15 cellular contexts compared by ENCODE assay signal in the genomic region with DNA sequence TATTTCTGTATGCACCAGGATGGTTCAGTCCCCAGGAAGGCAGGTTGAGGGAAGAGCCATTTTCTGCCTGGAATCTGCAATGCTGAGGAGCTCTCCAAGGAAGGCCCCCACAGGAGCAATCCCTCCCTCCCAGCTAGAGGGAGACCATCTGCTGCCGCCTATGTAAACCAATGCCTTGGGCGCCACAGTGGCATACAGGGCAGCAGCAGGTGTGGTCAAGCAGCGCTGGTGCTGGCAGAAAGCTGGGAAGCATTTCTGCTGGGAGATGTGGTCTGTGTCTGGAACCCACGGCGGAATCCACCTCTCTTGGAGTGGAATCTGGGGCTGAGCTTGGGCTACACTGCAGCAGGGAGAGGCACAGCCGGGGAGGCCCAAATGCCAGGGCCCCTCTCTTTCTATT.
DNase-seq lines count a peak whose midpoint lies in the region; ATAC-seq, FAIRE-seq and TF ChIP-seq lines count a peak whose summit lies in the region.
"Had no signal": no experiment of that assay in that cellular context is flagged by ENCODE, and none has a peak within 500 bp of the region (broad histone marks: within the 10 kb centered on the region; RNA-seq: fewer than 3 reads in every experiment).

No MANE protein-coding gene starts in this region.

- no peak overlapping the region for H3K14ac ChIP-seq in H1 (ENCODE audit: insufficient read length)

- no peak overlapping the region for H3K4ac ChIP-seq in H1 (replicated peaks; ENCODE audit: insufficient read length, low read depth, low read length)

- H3K23ac ChIP-seq in H1 (ENCODE audit: insufficient read length): no peak overlapping the region

- CTCF ChIA-PET in H1 (lab: Charles Lee; ENCODE audit: partially characterized antibody): interaction anchor here (0.8 to 2.6 kb wide), 16 partner anchors 10 to 550 kb away, joined by 3 to 19 read pairs (median 4); no protein-coding TSS in a partner anchor

- peaks cover 6% of the 10 kb centered on the region; the same call in 1 of the 2 replicates for H3K23me2 ChIP-seq in H1 (ENCODE audit: low read depth, low read length)

- TF ChIP-seq CTCF in H1 (IDR thresholded peaks at IDR 0.05; ENCODE audit: control extremely low read depth in 1 of 3, insufficient read depth in 1 of 3, low read depth in 1 of 3, low read length in 3 of 3): peak in 1 of 3 experiments; percentile 17; a peak in 1 of 4 replicates
- TF ChIP-seq CTCF in gastrocnemius medialis (IDR thresholded peaks at IDR 0.05 in 4 of 5, conservative IDR thresholded peaks at IDR 0.05 in 1 of 5): no peak
- no peak for TF ChIP-seq CTCF in upper lobe of right lung (IDR thresholded peaks at IDR 0.05)
- no peak for TF ChIP-seq CTCF in heart left ventricle (IDR thresholded peaks at IDR 0.05)

- H3K4me3 ChIP-seq in H7 (ENCODE audit: insufficient read depth, low read depth, low read length): no peak overlapping the region
- no peak overlapping the region for H3K4me3 ChIP-seq in H1 (ENCODE audit: extremely low read depth in 1 of 4, insufficient read depth in 2 of 4, low read depth in 3 of 4, low read length in 4 of 4)
- no peak overlapping the region for H3K4me3 ChIP-seq in gastrocnemius medialis
- no peak overlapping the region for H3K4me3 ChIP-seq in upper lobe of right lung
- no peak overlapping the region for H3K4me3 ChIP-seq in heart left ventricle

- no peak overlapping the region for H3K18ac ChIP-seq in H1 (ENCODE audit: extremely low read depth, low read length)

- H3K56ac ChIP-seq in H1 (replicated peaks; ENCODE audit: insufficient read length, low read depth, low read length): no peak overlapping the region

- no peak overlapping the region for H3K9ac ChIP-seq in H1 (replicated peaks in 1 of 4; ENCODE audit: extremely low read depth in 1 of 4, low read depth in 3 of 4, low read length in 3 of 4)
- H3K9ac ChIP-seq: KMS-11 had no signal

- H3K27me3 ChIP-seq in H7 (ENCODE audit: control insufficient read depth, insufficient read depth, low read length): peaks cover 38% of the 10 kb centered on the region
- H3K27me3 ChIP-seq in H1 (replicated peaks in 1 of 4; ENCODE audit: control insufficient read depth in 3 of 4, extremely low read depth in 1 of 4, insufficient read depth in 3 of 4, low read length in 3 of 4): peaks cover 11 to 32% (median 28%) of the 10 kb centered on the region in 4 experiments
- H3K27me3 ChIP-seq in gastrocnemius medialis: peaks cover 27 to 43% (median 30%) of the 10 kb centered on the region in 3 donors
- H3K27me3 ChIP-seq in upper lobe of right lung: peaks cover 28% of the 10 kb centered on the region
- H3K27me3 ChIP-seq in heart left ventricle: peaks cover 12 to 66% (median 31%) of the 10 kb centered on the region in 9 donors

- H4K20me1 ChIP-seq in H1 (replicated peaks in 1 of 2; ENCODE audit: control insufficient read depth in 1 of 2, insufficient read depth in 2 of 2, low read length in 2 of 2): no peaks in the 10 kb centered on the region

- intact Hi-C loops in gastrocnemius medialis (cut with DNase I; ENCODE audit: low total_unique reads): no loop called here
- intact Hi-C loops in upper lobe of right lung (cut with DNase I): no loop called here
- intact Hi-C loops in heart left ventricle (cut with DNase I): no loop called here

- TF ChIP-seq POLR2A in H1 (IDR thresholded peaks at IDR 0.05; ENCODE audit: control extremely low read depth in 1 of 2, low read depth in 2 of 2, low read length in 2 of 2) (no peak), gastrocnemius medialis (IDR thresholded peaks at IDR 0.05) (no peak), heart left ventricle (IDR thresholded peaks at IDR 0.05) (no peak)

- no peak overlapping the region for H2BK5ac ChIP-seq in H1 (ENCODE audit: low read depth, low read length)

- POLR2A ChIA-PET in H1 (lab: Charles Lee; ENCODE audit: partially characterized antibody): no interaction called here

- no peak overlapping the region for H3K4me2 ChIP-seq in H1 (ENCODE audit: insufficient read depth in 1 of 2, low read depth in 2 of 2, low read length in 2 of 2)
- H3K4me2 ChIP-seq: KMS-11 had no signal

- H2AK5ac ChIP-seq in H1 (ENCODE audit: low read depth, low read length): no peak overlapping the region

- in situ Hi-C loops in gastrocnemius medialis (cut with MboI; ENCODE audit: low sequenced_read_pairs in 4 of 4): no loop called here

- DNase-seq in DMS 273 (lab: John Stamatoyannopoulos, UW; ENCODE audit: unreplicated experiment) (peak; percentile 100), H7 (peak; percentile 74), NCI-H526 treated with DMSO at 0.1 percent for 48 hours (lab: John Stamatoyannopoulos, UW) (peak; percentile 40), H1 (ENCODE audit: low read depth in 1 of 2, low spot score in 2 of 2) (no peak), gastrocnemius medialis (no peak), upper lobe of right lung (no peak), heart left ventricle (no peak)
- DNase-seq in stimulated activated CD4-positive, alpha-beta T cell treated with anti-CD3 and anti-CD28 coated beads, Interleukin-4, amount 100 ng/mL, for 24 hours: no peak
- DNase-seq: Caco-2, DMS53, NCI-H2081 treated with DMSO at 0.1 percent for 48 hours, NCI-H446, RPMI8226 had no signal

- TF ChIP-seq RAD21 in H1 (IDR thresholded peaks at IDR 0.05 in 1 of 2, conservative IDR thresholded peaks at IDR 0.05 in 1 of 2; ENCODE audit: low read depth in 2 of 2, low read length in 2 of 2): peak; percentile 1 to 18; a peak in 1 of 4 replicates

- H3K9me3 ChIP-seq in H1 (ENCODE audit: insufficient read depth in 2 of 2, low read depth in 1 of 2, low read length in 1 of 2) (no peaks in the 10 kb centered on the region), gastrocnemius medialis (no peaks in the 10 kb centered on the region), upper lobe of right lung (no peaks in the 10 kb centered on the region), heart left ventricle (no peaks in the 10 kb centered on the region)
- H3K9me3 ChIP-seq: Caco-2 had no signal

- no peak overlapping the region for H2BK15ac ChIP-seq in H1 (ENCODE audit: low read length)

- no peak overlapping the region for H2BK20ac ChIP-seq in H1 (ENCODE audit: low read length)

- H4K91ac ChIP-seq in H1 (replicated peaks; ENCODE audit: insufficient read length, low read length): no peak overlapping the region

- H4K5ac ChIP-seq in H1 (ENCODE audit: insufficient read length, low read depth, low read length): no peak overlapping the region

- no peaks in the 10 kb centered on the region for H3K79me1 ChIP-seq in H1 (ENCODE audit: low read depth, low read length)

- WGBS in H1 (ENCODE audit: extremely low coverage in 1 of 2, insufficient coverage in 1 of 2, insufficient read length in 1 of 2, insufficient replicate concordance in 2 of 2, low coverage in 1 of 2, low lambda C conversion rate in 2 of 2, missing lambda C conversion rate in 1 of 2), 2 experiments: 71% methylated on average over 6 of the region's 6 CpGs; no CpG with 5 or more reads in 1 of the 2 experiments
- WGBS in heart left ventricle, 4 donors: 76 to 86% (median 83%) methylated on average over 6 of the region's 6 CpGs

- no peak for TF ChIP-seq EP300 in H1 (IDR thresholded peaks at IDR 0.05; ENCODE audit: borderline replicate concordance in 1 of 2, low read depth in 2 of 2, low read length in 2 of 2)

- ATAC-seq in gastrocnemius medialis: no peak
- no peak for ATAC-seq in upper lobe of right lung
- ATAC-seq in heart left ventricle: no peak

- FAIRE-seq in H1 (lab: Jason Lieb, UNC): no peak
- FAIRE-seq: H54 had no signal

- H3K79me2 ChIP-seq in H1 (ENCODE audit: control insufficient read depth in 1 of 2, insufficient read depth in 2 of 2, low read length in 2 of 2): no peaks in the 10 kb centered on the region

- H3K36me3 ChIP-seq in H7 (replicated peaks; ENCODE audit: control insufficient read depth, insufficient read depth, low read length) (no peaks in the 10 kb centered on the region), H1 (ENCODE audit: control insufficient read depth in 2 of 4, insufficient read depth in 4 of 4, low read length in 3 of 4) (no peaks in the 10 kb centered on the region), gastrocnemius medialis (no peaks in the 10 kb centered on the region), upper lobe of right lung (no peaks in the 10 kb centered on the region), heart left ventricle (no peaks in the 10 kb centered on the region)

- no peak overlapping the region for H2AFZ ChIP-seq in H1 (ENCODE audit: low read length)

- no peak overlapping the region for H3K27ac ChIP-seq in H1 (ENCODE audit: low read depth, low read length)
- no peak overlapping the region for H3K27ac ChIP-seq in gastrocnemius medialis
- H3K27ac ChIP-seq in upper lobe of right lung: no peak overlapping the region
- H3K27ac ChIP-seq in heart left ventricle: no peak overlapping the region
- H3K27ac ChIP-seq: KMS-11 had no signal

- H2BK12ac ChIP-seq in H1 (ENCODE audit: low read depth, low read length): no peak overlapping the region

- H3K4me1 ChIP-seq in H1 (replicated peaks in 1 of 4; ENCODE audit: control insufficient read depth in 3 of 4, insufficient read depth in 4 of 4, low read length in 3 of 4): peaks cover 0 to 15% (median 8%) of the 10 kb centered on the region in 4 experiments; a peak in 6 of 7 replicates
- no peaks in the 10 kb centered on the region for H3K4me1 ChIP-seq in gastrocnemius medialis
- H3K4me1 ChIP-seq in upper lobe of right lung: peaks cover 17% of the 10 kb centered on the region
- H3K4me1 ChIP-seq in heart left ventricle: peaks cover 0 to 10% (median 0%) of the 10 kb centered on the region in 12 donors
- H3K4me1 ChIP-seq: Caco-2 had no signal

- H4K8ac ChIP-seq in H1 (ENCODE audit: extremely low read depth, insufficient read depth, low read length): 0 out of 2 replicates have a peak overlapping the region, but pooled peaks have one; percentile 3

- no peak overlapping the region for H2BK120ac ChIP-seq in H1 (replicated peaks; ENCODE audit: low read depth, low read length)

TF ChIP-seq in H1, 55 proteins besides CTCF, POLR2A, EP300 and RAD21 (continues in another document):
- TF ChIP-seq POLR2AphosphoS5 (IDR thresholded peaks at IDR 0.05; ENCODE audit: low read depth, low read length): no peak
- no peak for TF ChIP-seq SUZ12 (IDR thresholded peaks at IDR 0.05; ENCODE audit: low read length)
- no peak for TF ChIP-seq RBBP5 (IDR thresholded peaks at IDR 0.05; ENCODE audit: borderline replicate concordance, low read depth, low read length)
- TF ChIP-seq HDAC6 (IDR thresholded peaks at IDR 0.05; ENCODE audit: low read depth, low read length): no peak
- TF ChIP-seq, protein P1, sequence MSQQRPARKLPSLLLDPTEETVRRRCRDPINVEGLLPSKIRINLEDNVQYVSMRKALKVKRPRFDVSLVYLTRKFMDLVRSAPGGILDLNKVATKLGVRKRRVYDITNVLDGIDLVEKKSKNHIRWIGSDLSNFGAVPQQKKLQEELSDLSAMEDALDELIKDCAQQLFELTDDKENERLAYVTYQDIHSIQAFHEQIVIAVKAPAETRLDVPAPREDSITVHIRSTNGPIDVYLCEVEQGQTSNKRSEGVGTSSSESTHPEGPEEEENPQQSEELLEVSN (IDR thresholded peaks at IDR 0.05): no peak
- no peak for TF ChIP-seq CREB1 (IDR thresholded peaks at IDR 0.05)
- TF ChIP-seq RXRA (IDR thresholded peaks at IDR 0.05; ENCODE audit: insufficient read depth, low read depth, low read length): no peak
- no peak for TF ChIP-seq KDM4A (IDR thresholded peaks at IDR 0.05; ENCODE audit: low read depth, low read length, severe bottlenecking)
- no peak for TF ChIP-seq POU5F1 (IDR thresholded peaks at IDR 0.05; ENCODE audit: low read depth, low read length)

Comparison
In these comparisons a context has a peak if more than half of its experiments do, and no peak if none do; other contexts are left out.
1. DNase-seq: peak in DMS 273 (single experiment), H7 (single experiment) and NCI-H526 treated with DMSO at 0.1 percent for 48 hours (single experiment); none in H1 (0 of 2), gastrocnemius medialis (0 of 2), upper lobe of right lung (single experiment), stimulated activated CD4-positive, alpha-beta T cell treated with anti-CD3 and anti-CD28 coated beads, Interleukin-4, amount 100 ng/mL, for 24 hours (single experiment) and heart left ventricle (0 of 5).